Comparison of ENCODE assay signal across 16 cellular contexts in the genomic region with DNA sequence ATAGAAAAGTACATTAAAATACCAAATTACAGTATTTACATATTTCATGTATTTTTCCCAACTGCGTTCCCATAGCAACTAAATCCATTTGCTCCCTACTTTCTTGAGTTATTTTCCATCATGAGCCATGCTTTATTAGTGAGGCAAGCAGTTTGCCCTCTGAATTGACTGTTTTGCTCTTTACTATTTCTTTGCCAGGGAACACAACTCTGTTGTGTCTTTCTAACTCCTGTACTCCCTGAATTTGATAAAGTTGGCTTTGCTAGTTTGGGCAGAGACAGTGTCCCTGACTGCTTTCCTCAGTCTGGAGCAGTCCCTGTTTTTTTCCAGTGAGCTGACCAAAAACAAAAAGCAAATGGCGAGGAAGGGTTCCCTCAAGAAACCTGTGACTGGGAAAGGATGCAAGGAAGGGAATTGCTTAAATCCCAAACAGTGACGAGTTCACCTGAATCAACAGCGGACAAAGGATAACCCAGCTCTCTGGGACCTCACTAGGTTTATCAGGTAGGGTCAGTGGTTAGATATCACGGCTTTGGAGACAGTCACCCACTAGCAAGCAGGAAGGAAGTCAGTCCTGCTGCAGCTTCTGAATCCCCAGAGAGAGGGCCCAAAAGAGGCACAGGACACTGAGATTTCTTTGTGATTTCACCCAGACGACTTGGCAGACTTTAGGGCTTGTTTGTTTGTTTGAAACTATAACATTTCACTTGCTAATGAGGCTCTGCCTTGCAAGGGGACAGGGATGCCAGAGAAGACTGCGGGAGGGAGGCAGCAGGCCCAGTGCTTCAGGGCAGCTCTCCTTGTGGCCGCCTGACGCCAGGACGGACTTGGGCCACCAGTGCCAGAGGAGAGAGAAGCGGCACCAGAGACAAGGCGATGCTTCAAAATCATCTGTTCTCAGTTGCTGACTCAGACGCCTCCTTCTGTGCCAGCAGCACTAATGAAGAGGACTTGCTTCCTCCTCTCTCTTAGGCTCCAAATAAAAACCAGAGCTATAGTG.
DNase-seq lines count a peak whose midpoint lies in the region; ATAC-seq and TF ChIP-seq lines count a peak whose summit lies in the region.
"Had no signal": no experiment of that assay in that cellular context is flagged by ENCODE, and none has a peak within 500 bp of the region (broad histone marks: within the 10 kb centered on the region; RNA-seq: fewer than 3 reads in every experiment).

No MANE protein-coding gene starts in this region.

- ATAC-seq in stimulated activated naive B cell treated with anti-CD40 and anti-IgM and Interleukin-4, amounts not matched to agents 10 μg/mL and 1 μg/mL and 100 μg/mL, for 72 hours (replicated peaks), result no peak
- ATAC-seq: activated CD8-positive, alpha-beta memory T cell treated with anti-CD3 and anti-CD28 coated beads, Interleukin-2, amount 10 ng/mL, durations not matched to agents 7 days and 5 days; Panc1 had no signal

- H3K27ac ChIP-seq in endodermal cell (ENCODE audit: low read depth, low read length), result no peak overlapping the region
- H3K27ac ChIP-seq: cardiac muscle cell, heart left ventricle had no signal

- H3K9me3 ChIP-seq in Loucy (ENCODE audit: insufficient read depth, low read depth, low read length), result no peaks in the 10 kb centered on the region
- H3K9me3 ChIP-seq in endodermal cell (ENCODE audit: control insufficient read depth, low read length), result no peaks in the 10 kb centered on the region

- H3K27me3 Mint-ChIP-seq in endodermal cell (ENCODE audit: insufficient read depth), result no peaks in the 10 kb centered on the region
- peaks cover 31 to 45% of the 10 kb centered on the region in 2 donors for H3K27me3 Mint-ChIP-seq in stimulated activated naive B cell treated with anti-CD40 and anti-IgM and Interleukin-4, amounts not matched to agents 10 μg/mL and 1 μg/mL and 100 μg/mL, for 72 hours

- no peak overlapping the region for H3K4me3 ChIP-seq in Loucy (ENCODE audit: low read length, poor library complexity, severe bottlenecking)
- H3K4me3 ChIP-seq in endodermal cell (ENCODE audit: low read length), result no peak overlapping the region
- H3K4me3 ChIP-seq: cardiac muscle cell, heart left ventricle had no signal

- no peaks in the 10 kb centered on the region for H3K9me3 Mint-ChIP-seq in endodermal cell
- H3K9me3 Mint-ChIP-seq in stimulated activated naive B cell treated with anti-CD40 and anti-IgM and Interleukin-4, amounts not matched to agents 10 μg/mL and 1 μg/mL and 100 μg/mL, for 72 hours, result peaks cover 8 to 10% of the 10 kb centered on the region in 2 donors
- H3K9me3 Mint-ChIP-seq: activated naive CD4-positive, alpha-beta T cell treated with anti-CD3 and anti-CD28 coated beads, Interleukin-2, amount 10 ng/mL, durations not matched to agents 7 days and 5 days had no signal

- no peak overlapping the region for H3K4me3 Mint-ChIP-seq in endodermal cell
- H3K4me3 Mint-ChIP-seq in stimulated activated naive B cell treated with anti-CD40 and anti-IgM and Interleukin-4, amounts not matched to agents 10 μg/mL and 1 μg/mL and 100 μg/mL, for 72 hours, result no peak overlapping the region
- H3K4me3 Mint-ChIP-seq: activated CD8-positive, alpha-beta memory T cell treated with anti-CD3 and anti-CD28 coated beads, Interleukin-2, amount 10 ng/mL, durations not matched to agents 7 days and 5 days; activated naive CD4-positive, alpha-beta T cell treated with anti-CD3 and anti-CD28 coated beads, Interleukin-2, amount 10 ng/mL, durations not matched to agents 7 days and 5 days had no signal

- H3F3A ChIP-seq in Loucy (ENCODE audit: low read depth), result no peaks in the 10 kb centered on the region

- no peak overlapping the region for H3K4me2 ChIP-seq in Loucy (ENCODE audit: low read depth, low read length, poor library complexity, severe bottlenecking)

- no peaks in the 10 kb centered on the region for H3K79me2 ChIP-seq in Loucy (ENCODE audit: insufficient read depth, low read length)

- H3K27ac Mint-ChIP-seq in endodermal cell, result peak overlapping the region; percentile 52
- no peak overlapping the region for H3K27ac Mint-ChIP-seq in stimulated activated naive B cell treated with anti-CD40 and anti-IgM and Interleukin-4, amounts not matched to agents 10 μg/mL and 1 μg/mL and 100 μg/mL, for 72 hours
- H3K27ac Mint-ChIP-seq: activated CD8-positive, alpha-beta memory T cell treated with anti-CD3 and anti-CD28 coated beads, Interleukin-2, amount 10 ng/mL, durations not matched to agents 7 days and 5 days; activated naive CD4-positive, alpha-beta T cell treated with anti-CD3 and anti-CD28 coated beads, Interleukin-2, amount 10 ng/mL, durations not matched to agents 7 days and 5 days had no signal

- 0 out of 2 replicates have a peak overlapping the region, but pooled peaks have one; percentile 48 for H2AFZ ChIP-seq in Loucy (ENCODE audit: low read length)

- H3K36me3 Mint-ChIP-seq in endodermal cell (ENCODE audit: low read depth), result no peaks in the 10 kb centered on the region
- H3K36me3 Mint-ChIP-seq in stimulated activated naive B cell treated with anti-CD40 and anti-IgM and Interleukin-4, amounts not matched to agents 10 μg/mL and 1 μg/mL and 100 μg/mL, for 72 hours, result peaks cover 6 to 7% of the 10 kb centered on the region in 2 donors
- H3K36me3 Mint-ChIP-seq: activated CD8-positive, alpha-beta memory T cell treated with anti-CD3 and anti-CD28 coated beads, Interleukin-2, amount 10 ng/mL, durations not matched to agents 7 days and 5 days; activated naive CD4-positive, alpha-beta T cell treated with anti-CD3 and anti-CD28 coated beads, Interleukin-2, amount 10 ng/mL, durations not matched to agents 7 days and 5 days had no signal

- TF ChIP-seq CTCF in Loucy (conservative IDR thresholded peaks at IDR 0.05; ENCODE audit: low read length) (no peak), endodermal cell (conservative IDR thresholded peaks at IDR 0.05) (peak; percentile 56)

- DNase-seq in Ammon's horn (ENCODE audit: low spot score), result peak; percentile 91
- DNase-seq in endodermal cell, result peak; percentile 84
- peak; percentile 78 for DNase-seq in midbrain (lab: John Stamatoyannopoulos, UW)
- no peak for DNase-seq in LoVo (ENCODE audit: low spot score)
- no peak for DNase-seq in stimulated activated naive B cell treated with anti-CD40 and anti-IgM and Interleukin-4, amounts not matched to agents 10 μg/mL and 1 μg/mL and 100 μg/mL, for 72 hours
- no peak for DNase-seq in activated CD4-positive, alpha-beta T cell treated with anti-CD3 and anti-CD28 coated beads, Interleukin-2, amount 50 U/mL, for 1 hour
- DNase-seq in GF-D8 (lab: John Stamatoyannopoulos, UW), result no peak
- DNase-seq: activated CD8-positive, alpha-beta memory T cell treated with anti-CD3 and anti-CD28 coated beads, Interleukin-2, amount 10 ng/mL, durations not matched to agents 7 days and 5 days; activated naive CD4-positive, alpha-beta T cell treated with anti-CD3 and anti-CD28 coated beads, Interleukin-2, amount 10 ng/mL, durations not matched to agents 7 days and 5 days; DMS79 treated with DMSO at 0.1 percent for 48 hours; heart left ventricle; NCI-H1436; NCI-H510A had no signal

- H3K4me1 ChIP-seq in Loucy (ENCODE audit: insufficient read depth, low read length, poor library complexity, severe bottlenecking), result no peaks in the 10 kb centered on the region
- peaks cover 9% of the 10 kb centered on the region for H3K4me1 ChIP-seq in endodermal cell (ENCODE audit: control insufficient read depth, insufficient read depth, low read length)
- H3K4me1 ChIP-seq: heart left ventricle had no signal

- H4K20me1 ChIP-seq in Loucy (ENCODE audit: insufficient read depth, low read length, poor library complexity, severe bottlenecking), result no peaks in the 10 kb centered on the region

- H3K9ac ChIP-seq in Loucy (ENCODE audit: low read depth, low read length, poor library complexity, severe bottlenecking) (no peak overlapping the region), endodermal cell (ENCODE audit: extremely low read depth, low read length, poor library complexity, severe bottlenecking) (no peak overlapping the region)

- no peaks in the 10 kb centered on the region for H3K9me2 ChIP-seq in Loucy (replicated peaks; ENCODE audit: low read depth, low read length)

- H3K36me3 ChIP-seq in Loucy (ENCODE audit: insufficient read depth, low read length) (no peaks in the 10 kb centered on the region), endodermal cell (ENCODE audit: control insufficient read depth, insufficient read depth, low read length) (no peaks in the 10 kb centered on the region)
- H3K36me3 ChIP-seq: cardiac muscle cell, heart left ventricle had no signal

- WGBS in endodermal cell (ENCODE audit: insufficient coverage in 1 of 2, insufficient read length in 1 of 2), 2 experiments, result 72 to 74% methylated on average over 10 to 13 of the region's 13 CpGs

- H3K27me3 ChIP-seq in Loucy (ENCODE audit: insufficient read depth, low read length, poor library complexity, severe bottlenecking), result no peaks in the 10 kb centered on the region
- H3K27me3 ChIP-seq in endodermal cell (ENCODE audit: control insufficient read depth, insufficient read depth, low read length, poor library complexity, severe bottlenecking), result no peaks in the 10 kb centered on the region
- H3K27me3 ChIP-seq: cardiac muscle cell, heart left ventricle had no signal

- H3K4me1 Mint-ChIP-seq in endodermal cell, result peaks cover 23% of the 10 kb centered on the region
- peaks cover 0 to 3% of the 10 kb centered on the region in 2 donors for H3K4me1 Mint-ChIP-seq in stimulated activated naive B cell treated with anti-CD40 and anti-IgM and Interleukin-4, amounts not matched to agents 10 μg/mL and 1 μg/mL and 100 μg/mL, for 72 hours
- H3K4me1 Mint-ChIP-seq: activated CD8-positive, alpha-beta memory T cell treated with anti-CD3 and anti-CD28 coated beads, Interleukin-2, amount 10 ng/mL, durations not matched to agents 7 days and 5 days; activated naive CD4-positive, alpha-beta T cell treated with anti-CD3 and anti-CD28 coated beads, Interleukin-2, amount 10 ng/mL, durations not matched to agents 7 days and 5 days had no signal

Comparison
In these comparisons a context has a peak if more than half of its experiments do, and no peak if none do; other contexts are left out.
1. DNase-seq: peak in Ammon's horn (single experiment), endodermal cell (single experiment) and midbrain (single experiment); none in LoVo (single experiment), stimulated activated naive B cell treated with anti-CD40 and anti-IgM and Interleukin-4, amounts not matched to agents 10 μg/mL and 1 μg/mL and 100 μg/mL, for 72 hours (single experiment), activated CD4-positive, alpha-beta T cell treated with anti-CD3 and anti-CD28 coated beads, Interleukin-2, amount 50 U/mL, for 1 hour (single experiment) and GF-D8 (single experiment).